Comparison of ENCODE assay signal across 9 cellular contexts in the genomic region with DNA sequence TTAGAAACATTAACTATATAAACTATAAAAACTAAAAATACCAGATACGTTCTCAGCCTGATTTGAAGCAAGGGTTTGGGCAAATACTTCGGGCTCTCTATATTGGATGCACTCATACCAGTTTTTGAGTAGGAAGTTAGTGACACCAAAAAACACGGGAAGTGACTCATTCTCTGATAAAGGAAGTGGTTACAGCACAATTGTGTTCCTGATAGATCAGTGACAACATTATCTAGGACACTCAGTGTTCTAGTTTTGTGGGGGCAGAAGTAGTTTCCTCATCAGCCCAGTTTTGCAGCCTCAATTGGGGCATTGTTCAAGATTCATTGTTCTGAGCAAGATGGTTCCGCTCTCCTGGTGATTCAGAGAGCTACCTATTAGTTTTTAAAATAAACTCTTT.
A peak's percentile ranks its signal among the peaks of the same experiment; 100 is the strongest.
DNase-seq lines count a peak whose midpoint lies in the region; ATAC-seq, FAIRE-seq and TF ChIP-seq lines count a peak whose summit lies in the region.
"Had no signal": no experiment of that assay in that cellular context is flagged by ENCODE, and none has a peak within 500 bp of the region (broad histone marks: within the 10 kb centered on the region; RNA-seq: fewer than 3 reads in every experiment).

No MANE protein-coding gene starts in this region.

- no peaks in the 10 kb centered on the region for H3K9me3 ChIP-seq in PC-3 (ENCODE audit: low read length)
- no peaks in the 10 kb centered on the region for H3K9me3 ChIP-seq in astrocyte (ENCODE audit: insufficient read depth, low read depth, low read length)
- H3K9me3 ChIP-seq in neuronal stem cell (replicated peaks in 1 of 2; ENCODE audit: control insufficient read depth in 2 of 2, insufficient read depth in 1 of 2, low read depth in 1 of 2, low read length in 2 of 2) = peaks cover 0 to 5% of the 10 kb centered on the region in 2 donors
- H3K9me3 ChIP-seq: gastrocnemius medialis had no signal

- H2AFZ ChIP-seq in PC-3 (ENCODE audit: low read length) (peak overlapping the region; percentile 51), astrocyte (ENCODE audit: low read depth, low read length) (peak overlapping the region; percentile 84), neuronal stem cell (ENCODE audit: low read length) (peak overlapping the region; percentile 74)

- no peak overlapping the region for H3K4ac ChIP-seq in neuronal stem cell (ENCODE audit: low read length)

- H2AK5ac ChIP-seq in neuronal stem cell (ENCODE audit: low read depth, low read length) = no peak overlapping the region

- no peaks in the 10 kb centered on the region for H4K20me1 ChIP-seq in PC-3 (ENCODE audit: low read length)
- H4K20me1 ChIP-seq in astrocyte (ENCODE audit: insufficient read depth, low read length) = no peaks in the 10 kb centered on the region

- no peak overlapping the region for H4K91ac ChIP-seq in neuronal stem cell (ENCODE audit: low read depth, low read length, poor library complexity)

- ATAC-seq in HG02642 (IDR thresholded peaks at IDR 0.05; ENCODE audit: poor library complexity, unreplicated experiment) (peak; percentile 76), PC-3 (peak; percentile 85), HG03439 (IDR thresholded peaks at IDR 0.05; ENCODE audit: unreplicated experiment) (no peak)

- CTCF ChIA-PET in PC-3 (lab: Charles Lee) = no interaction called here

- TF ChIP-seq CTCF in PC-3 (conservative IDR thresholded peaks at IDR 0.05; ENCODE audit: low read depth, low read length) = no peak
- no peak for TF ChIP-seq CTCF in astrocyte (IDR thresholded peaks at IDR 0.05; ENCODE audit: insufficient read depth, low read depth, low read length)

- H3K4me1 Mint-ChIP-seq in astrocyte (ENCODE audit: low read depth, unreplicated experiment) = peaks cover 4% of the 10 kb centered on the region

- H3K79me2 ChIP-seq in PC-3 (ENCODE audit: low read length) (no peaks in the 10 kb centered on the region), astrocyte (ENCODE audit: insufficient read depth, low read length) (no peaks in the 10 kb centered on the region)

- no peak overlapping the region for H3K23ac ChIP-seq in neuronal stem cell (ENCODE audit: low read depth, low read length, poor library complexity)

- peaks cover 6% of the 10 kb centered on the region for H3F3A ChIP-seq in PC-3 (ENCODE audit: low read length, unreplicated experiment)

- BruUV-seq in PC-3 (replicated peaks; lab: Mats Ljungman, UMichigan) = no TSS peak

- H3K14ac ChIP-seq in neuronal stem cell (ENCODE audit: low read length) = no peak overlapping the region

- no peak overlapping the region for H3K4me3 Mint-ChIP-seq in astrocyte (ENCODE audit: unreplicated experiment)

- no peak overlapping the region for H2BK12ac ChIP-seq in neuronal stem cell (ENCODE audit: low read length)

- POLR2A ChIA-PET in PC-3 (lab: Charles Lee; ENCODE audit: unreplicated experiment) = no interaction called here

- peak overlapping the region; percentile 61 for H3K4me2 ChIP-seq in PC-3 (ENCODE audit: low read length)
- peak overlapping the region; percentile 57 for H3K4me2 ChIP-seq in astrocyte (ENCODE audit: low read length)
- H3K4me2 ChIP-seq in neuronal stem cell (ENCODE audit: insufficient read depth, low read length, poor library complexity, severe bottlenecking) = no peak overlapping the region

- H3K36me3 Mint-ChIP-seq in astrocyte (ENCODE audit: low read depth, unreplicated experiment) = no peaks in the 10 kb centered on the region

- no peak overlapping the region for H2BK15ac ChIP-seq in neuronal stem cell (ENCODE audit: low read length)

- H3K4me1 ChIP-seq in PC-3 (ENCODE audit: insufficient read depth, low read length) = peaks cover 13% of the 10 kb centered on the region
- peaks cover 5% of the 10 kb centered on the region for H3K4me1 ChIP-seq in astrocyte (ENCODE audit: insufficient read depth, low read length)
- no peaks in the 10 kb centered on the region for H3K4me1 ChIP-seq in neuronal stem cell (ENCODE audit: control insufficient read depth in 2 of 2, insufficient read depth in 1 of 2, low read depth in 1 of 2, low read length in 2 of 2)
- H3K4me1 ChIP-seq: gastrocnemius medialis had no signal

- H4K8ac ChIP-seq in neuronal stem cell (ENCODE audit: low read depth, low read length) = no peak overlapping the region

- H3K18ac ChIP-seq in neuronal stem cell (ENCODE audit: low read length) = no peak overlapping the region

- whole genome bisulfite sequencing in neuronal stem cell (ENCODE audit: extremely low coverage in 2 of 2, insufficient read length in 2 of 2, insufficient replicate concordance in 1 of 2), 2 donors = no CpG with 5 or more reads among the region's 4 CpGs

- no peaks in the 10 kb centered on the region for H3K9me2 ChIP-seq in PC-3 (replicated peaks; ENCODE audit: low read length)

- no peak overlapping the region for H3K9ac ChIP-seq in PC-3 (ENCODE audit: low read length)
- no peak overlapping the region for H3K9ac ChIP-seq in astrocyte (ENCODE audit: low read length)
- no peak overlapping the region for H3K9ac ChIP-seq in neuronal stem cell (ENCODE audit: low read depth, low read length, poor library complexity)

- H3K27ac ChIP-seq in PC-3 (ENCODE audit: low read length) (peak overlapping the region; percentile 31), astrocyte (ENCODE audit: low read depth, low read length) (no peak overlapping the region), neuronal stem cell (replicated peaks; ENCODE audit: low read length) (no peak overlapping the region)
- H3K27ac ChIP-seq: gastrocnemius medialis had no signal

- H2BK120ac ChIP-seq in neuronal stem cell (ENCODE audit: low read depth, low read length) = no peak overlapping the region

- DNase-seq in EL = peak; percentile 72
- DNase-seq in PC-3 = peak; percentile 77
- peak; percentile 62 for DNase-seq in astrocyte (ENCODE audit: low read depth)
- no peak for DNase-seq in neuronal stem cell (ENCODE audit: low spot score)
- no peak for DNase-seq in NCI-H774 (lab: John Stamatoyannopoulos, UW)
- no peak for DNase-seq in NCI-H345 treated with DMSO at 0.1 percent for 48 hours (lab: John Stamatoyannopoulos, UW; ENCODE audit: unreplicated experiment)
- DNase-seq: gastrocnemius medialis had no signal

- H3K36me3 ChIP-seq in PC-3 (ENCODE audit: low read depth, low read length) = no peaks in the 10 kb centered on the region
- no peaks in the 10 kb centered on the region for H3K36me3 ChIP-seq in astrocyte (ENCODE audit: insufficient read depth, low read length)
- H3K36me3 ChIP-seq in neuronal stem cell (replicated peaks in 1 of 2; ENCODE audit: control insufficient read depth in 2 of 2, insufficient read depth in 2 of 2, low read length in 2 of 2) = no peaks in the 10 kb centered on the region
- H3K36me3 ChIP-seq: gastrocnemius medialis had no signal

- H3K79me1 ChIP-seq in neuronal stem cell (ENCODE audit: low read depth, low read length) = no peaks in the 10 kb centered on the region

- H3K27me3 Mint-ChIP-seq in astrocyte (ENCODE audit: low read depth, unreplicated experiment) = no peaks in the 10 kb centered on the region

- H3K4me3 ChIP-seq in PC-3 (ENCODE audit: low read length) = no peak overlapping the region
- no peak overlapping the region for H3K4me3 ChIP-seq in astrocyte (ENCODE audit: insufficient read depth, low read depth, low read length)
- H3K4me3 ChIP-seq in neuronal stem cell (ENCODE audit: low read length in 2 of 2) = no peak overlapping the region
- H3K4me3 ChIP-seq: gastrocnemius medialis had no signal

- H3K27me3 ChIP-seq in PC-3 (ENCODE audit: low read length) (no peaks in the 10 kb centered on the region), astrocyte (ENCODE audit: insufficient read depth, low read length) (no peaks in the 10 kb centered on the region), neuronal stem cell (ENCODE audit: control insufficient read depth in 3 of 3, insufficient read depth in 3 of 3, low read depth in 1 of 3, low read length in 3 of 3) (no peaks in the 10 kb centered on the region)
- H3K27me3 ChIP-seq: gastrocnemius medialis had no signal

- no peaks in the 10 kb centered on the region for H3K9me3 Mint-ChIP-seq in astrocyte (ENCODE audit: unreplicated experiment)

- intact Hi-C loops in PC-3 (cut with micrococcal nuclease) = loop anchor here (10.0 kb wide), 2 partner anchors 508 to 1268 kb away; partner anchors contain the start of gene NECTIN3

- no peak overlapping the region for H2BK5ac ChIP-seq in neuronal stem cell (ENCODE audit: low read length)

- FAIRE-seq in astrocyte (lab: Jason Lieb, UNC) = no peak

- no peak overlapping the region for H3K27ac Mint-ChIP-seq in astrocyte (ENCODE audit: unreplicated experiment)

Comparison
In these comparisons a context has a peak if more than half of its experiments do, and no peak if none do; other contexts are left out.
1. DNase-seq: peak in EL (single experiment), PC-3 (single experiment) and astrocyte (single experiment); none in neuronal stem cell (single experiment), NCI-H774 (single experiment) and NCI-H345 treated with DMSO at 0.1 percent for 48 hours (single experiment).
2. Peak in every context shown above with its lines, with median percentiles within 50 percentile points of each other: H2AFZ ChIP-seq.